ENCODE assay signal across 20 cellular contexts in the genomic region with DNA sequence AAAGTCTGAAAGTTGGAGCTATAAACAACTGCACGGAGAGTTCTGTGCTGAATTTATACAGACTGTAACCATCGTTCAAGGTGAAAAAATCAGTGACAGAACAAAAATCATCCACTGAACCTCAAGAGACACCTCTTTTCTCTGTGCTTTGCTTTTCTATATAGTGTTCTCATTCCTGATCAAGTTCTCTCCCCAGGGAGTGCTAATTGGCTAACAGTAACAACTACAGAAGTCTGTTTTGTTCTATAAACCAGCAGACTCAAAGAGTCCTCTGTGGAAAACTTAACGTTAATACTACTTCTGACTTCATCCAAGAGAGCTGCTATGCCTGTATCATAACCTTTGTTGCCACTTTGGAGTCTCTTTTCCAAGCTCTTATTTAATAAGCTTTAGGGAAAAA.
"Had no signal": no experiment of that assay in that cellular context is flagged by ENCODE, and none has a peak within 500 bp of the region (broad histone marks: within the 10 kb centered on the region; RNA-seq: fewer than 3 reads in every experiment).

No MANE protein-coding gene starts in this region.

- H3K9me3 ChIP-seq: left ventricle myocardium inferior, lower lobe of right lung, neutrophil, psoas muscle, right lobe of liver, thoracic aorta, transverse colon had no signal

- FAIRE-seq: colon, endothelial cell of umbilical vein, keratinocyte had no signal

- H3K27me3 ChIP-seq: neutrophil, right lobe of liver, transverse colon had no signal

- ATAC-seq: foreskin keratinocyte; left cardiac atrium; lower lobe of right lung; psoas muscle; right lobe of liver; stimulated activated memory B cell treated with anti-CD40 and anti-IgM and Interleukin-4, amounts not matched to agents 10 μg/mL and 1 μg/mL and 100 μg/mL, for 72 hours had no signal

- H3K27ac ChIP-seq: foreskin keratinocyte, left ventricle myocardium inferior, lower lobe of right lung, neutrophil, psoas muscle, right lobe of liver, thoracic aorta, transverse colon had no signal

- DNase-seq: endodermal cell; erythroblast; foreskin keratinocyte; immature natural killer cell; left cardiac atrium; left ventricle myocardium inferior; lower lobe of right lung; midbrain; nephron progenitor cell; psoas muscle; retina; right lobe of liver; stimulated activated CD4-positive, alpha-beta T cell treated with anti-CD3 and anti-CD28 coated beads, Interleukin-4, amount 100 ng/mL, for 24 hours; transverse colon had no signal

- H3K4me1 ChIP-seq: foreskin keratinocyte, left ventricle myocardium inferior, lower lobe of right lung, psoas muscle, right lobe of liver, transverse colon had no signal

- H3K36me3 ChIP-seq: left ventricle myocardium inferior, lower lobe of right lung, neutrophil, right lobe of liver, thoracic aorta, transverse colon had no signal

- H3K4me3 ChIP-seq: left ventricle myocardium inferior, lower lobe of right lung, psoas muscle, right lobe of liver, thoracic aorta, transverse colon had no signal
